Comparison of ENCODE assay signal across 12 cellular contexts in the genomic region with DNA sequence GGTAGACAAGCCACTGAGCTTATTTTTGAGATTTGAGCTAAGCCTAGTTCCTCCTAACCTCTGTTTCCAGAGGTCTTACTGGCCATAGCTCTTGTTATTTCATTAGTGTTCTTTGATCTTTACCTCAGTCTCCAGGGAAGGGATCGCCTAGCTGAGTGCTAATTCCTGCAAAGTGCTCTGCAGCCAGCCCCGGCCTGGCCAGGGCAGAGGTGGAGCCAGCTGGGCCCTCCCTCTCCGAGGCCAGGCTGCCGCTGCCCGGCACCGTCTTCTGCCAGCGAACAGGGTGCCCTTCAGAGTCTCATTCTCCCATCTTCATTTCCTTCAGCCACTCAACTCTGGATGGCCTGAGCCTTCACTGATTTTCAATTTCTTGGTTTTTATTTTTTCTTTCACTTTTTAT. TPM values are rescaled to one million over a fixed set of nuclear protein-coding genes. Genes with fewer than 3 reads are reported as not detected.
DNase-seq lines count a peak whose midpoint lies in the region; ATAC-seq, FAIRE-seq and TF ChIP-seq lines count a peak whose summit lies in the region.
"Had no signal": no experiment of that assay in that cellular context is flagged by ENCODE, and none has a peak within 500 bp of the region (broad histone marks: within the 10 kb centered on the region; RNA-seq: fewer than 3 reads in every experiment).

No MANE protein-coding gene starts in this region.

- no peak for ATAC-seq in HG03442 (IDR thresholded peaks at IDR 0.05; ENCODE audit: unreplicated experiment)

- H3K27ac ChIP-seq in HUES6 (ENCODE audit: low read depth, low read length): peak overlapping the region; percentile 86
- peak overlapping the region; percentile 91 for H3K27ac ChIP-seq in H1 (ENCODE audit: low read depth, low read length)
- H3K27ac ChIP-seq in smooth muscle cell (ENCODE audit: low read depth): peak overlapping the region; percentile 86
- H3K27ac ChIP-seq: spleen had no signal

- H3K4me2 ChIP-seq in H1 (ENCODE audit: insufficient read depth in 1 of 2, low read depth in 2 of 2, low read length in 2 of 2) (peak overlapping the region; percentile 56 to 62; a peak in 1 of 4 replicates), smooth muscle cell (peak overlapping the region; percentile 17)

- no peak overlapping the region for H2BK120ac ChIP-seq in H1 (replicated peaks; ENCODE audit: low read depth, low read length)

- peak overlapping the region; percentile 56; the same call in 1 of the 2 replicates for H2BK12ac ChIP-seq in H1 (ENCODE audit: low read depth, low read length)

- no peak overlapping the region for H3K4me3 ChIP-seq in HUES6 (ENCODE audit: low read depth, low read length)
- peak overlapping the region in 1 of 4 experiments; percentile 33; a peak in 1 of 8 replicates for H3K4me3 ChIP-seq in H1 (ENCODE audit: extremely low read depth in 1 of 4, insufficient read depth in 2 of 4, low read depth in 3 of 4, low read length in 4 of 4)
- H3K4me3 ChIP-seq in smooth muscle cell: no peak overlapping the region
- H3K4me3 ChIP-seq: spleen had no signal

- H2AK5ac ChIP-seq in H1 (ENCODE audit: low read depth, low read length): no peak overlapping the region

- H3K4me1 ChIP-seq in HUES6 (ENCODE audit: control insufficient read depth, insufficient read depth, low read length) (peaks cover 36% of the 10 kb centered on the region), H1 (replicated peaks in 1 of 4; ENCODE audit: control insufficient read depth in 3 of 4, insufficient read depth in 4 of 4, low read length in 3 of 4) (peaks cover 18 to 28% (median 24%) of the 10 kb centered on the region in 4 experiments), smooth muscle cell (ENCODE audit: low read depth) (peaks cover 26% of the 10 kb centered on the region)
- H3K4me1 ChIP-seq: spleen had no signal

- no peaks in the 10 kb centered on the region for H3K9me3 ChIP-seq in HUES6 (ENCODE audit: control insufficient read depth, insufficient read depth, low read depth, low read length)
- no peaks in the 10 kb centered on the region for H3K9me3 ChIP-seq in H1 (ENCODE audit: insufficient read depth in 2 of 2, low read depth in 1 of 2, low read length in 1 of 2)
- no peaks in the 10 kb centered on the region for H3K9me3 ChIP-seq in smooth muscle cell (replicated peaks; ENCODE audit: low read depth)
- H3K9me3 ChIP-seq: spleen had no signal

- CTCF ChIA-PET in H1 (lab: Charles Lee; ENCODE audit: partially characterized antibody): interaction anchor here (0.9 to 1.3 kb wide), 4 partner anchors 11 to 206 kb away, joined by 3 to 7 read pairs (median 4); partner anchors contain the start of gene TRPM1

- TF ChIP-seq RAD21 in H1 (IDR thresholded peaks at IDR 0.05 in 1 of 2, conservative IDR thresholded peaks at IDR 0.05 in 1 of 2; ENCODE audit: low read depth in 2 of 2, low read length in 2 of 2): no peak

- no peaks in the 10 kb centered on the region for H3F3A ChIP-seq in smooth muscle cell (ENCODE audit: low read depth)

- no peak overlapping the region for H4K91ac ChIP-seq in H1 (replicated peaks; ENCODE audit: insufficient read length, low read length)

- peaks cover 81% of the 10 kb centered on the region for H3K36me3 ChIP-seq in HUES6 (ENCODE audit: control insufficient read depth, insufficient read depth, low read length)
- peaks cover 7 to 61% (median 43%) of the 10 kb centered on the region in 4 experiments for H3K36me3 ChIP-seq in H1 (ENCODE audit: control insufficient read depth in 2 of 4, insufficient read depth in 4 of 4, low read length in 3 of 4)
- peaks cover 5% of the 10 kb centered on the region for H3K36me3 ChIP-seq in smooth muscle cell (ENCODE audit: low read depth)

- no peak overlapping the region for H2BK5ac ChIP-seq in H1 (ENCODE audit: low read depth, low read length)

- no peak overlapping the region for H2BK20ac ChIP-seq in H1 (ENCODE audit: low read length)

- no peak overlapping the region for H3K56ac ChIP-seq in H1 (replicated peaks; ENCODE audit: insufficient read length, low read depth, low read length)

- no peak overlapping the region for H4K5ac ChIP-seq in H1 (ENCODE audit: insufficient read length, low read depth, low read length)

- H3K79me2 ChIP-seq in H1 (ENCODE audit: control insufficient read depth in 1 of 2, insufficient read depth in 2 of 2, low read length in 2 of 2): no peaks in the 10 kb centered on the region
- no peaks in the 10 kb centered on the region for H3K79me2 ChIP-seq in smooth muscle cell (ENCODE audit: low read depth)

- H4K20me1 ChIP-seq in H1 (replicated peaks in 1 of 2; ENCODE audit: control insufficient read depth in 1 of 2, insufficient read depth in 2 of 2, low read length in 2 of 2) (no peaks in the 10 kb centered on the region), smooth muscle cell (ENCODE audit: low read depth) (no peaks in the 10 kb centered on the region)

- no peaks in the 10 kb centered on the region for H3K23me2 ChIP-seq in H1 (ENCODE audit: low read depth, low read length)

- H2AFZ ChIP-seq in H1 (ENCODE audit: low read length) (no peak overlapping the region), smooth muscle cell (ENCODE audit: low read depth) (no peak overlapping the region)

- WGBS in H1 (ENCODE audit: extremely low coverage in 1 of 2, insufficient coverage in 1 of 2, insufficient read length in 1 of 2, insufficient replicate concordance in 2 of 2, low coverage in 1 of 2, low lambda C conversion rate in 2 of 2, missing lambda C conversion rate in 1 of 2), 2 experiments: 88% methylated on average over 7 of the region's 7 CpGs; no CpG with 5 or more reads in 1 of the 2 experiments
- 56% methylated on average over 7 of the region's 7 CpGs for WGBS in smooth muscle cell (ENCODE audit: low lambda C conversion rate)

- TF ChIP-seq CTCF in H1 (IDR thresholded peaks at IDR 0.05; ENCODE audit: control extremely low read depth in 1 of 3, insufficient read depth in 1 of 3, low read depth in 1 of 3, low read length in 3 of 3) (no peak), smooth muscle cell (IDR thresholded peaks at IDR 0.05; ENCODE audit: borderline replicate concordance, insufficient read depth, poor library complexity, severe bottlenecking) (no peak)

- no peak overlapping the region for H2BK15ac ChIP-seq in H1 (ENCODE audit: low read length)

- TF ChIP-seq EP300 in H1 (IDR thresholded peaks at IDR 0.05; ENCODE audit: borderline replicate concordance in 1 of 2, low read depth in 2 of 2, low read length in 2 of 2): no peak

- POLR2A ChIA-PET in H1 (lab: Charles Lee; ENCODE audit: partially characterized antibody): interaction anchor here (0.7 to 1.9 kb wide), 9 partner anchors 8 to 383 kb away, joined by 3 to 5 read pairs (median 3); partner anchors contain the start of gene MTMR10

- no peak for DNase-seq in H1 (ENCODE audit: low read depth in 1 of 2, low spot score in 2 of 2)
- DNase-seq in left kidney (ENCODE audit: low read depth, low spot score): peak; percentile 27
- DNase-seq in smooth muscle cell (lab: John Stamatoyannopoulos, UW; ENCODE audit: unreplicated experiment): no peak
- DNase-seq in stimulated activated CD4-positive, alpha-beta T cell treated with anti-CD3 and anti-CD28 coated beads, Interleukin-2, amount 100 ng/mL, for 24 hours: no peak
- DNase-seq in NCI-H510A treated with DMSO at 0.1 percent for 48 hours (lab: John Stamatoyannopoulos, UW): no peak
- no peak for DNase-seq in activated effector memory CD4-positive, alpha-beta T cell treated with Interleukin-2 at 50 U/mL for 16 hours
- DNase-seq: activated CD4-positive, alpha-beta memory T cell treated with anti-CD3 and anti-CD28 coated beads, Interleukin-2, amount 10 ng/mL, durations not matched to agents 7 days and 5 days; effector CD4-positive, alpha-beta T cell; GDM1; spleen had no signal

- H3K9ac ChIP-seq in HUES6 (ENCODE audit: low read length): peak overlapping the region; percentile 81
- H3K9ac ChIP-seq in H1 (replicated peaks in 1 of 4; ENCODE audit: extremely low read depth in 1 of 4, low read depth in 3 of 4, low read length in 3 of 4): peak overlapping the region in 2 of 4 experiments; percentile 16 to 72; a peak in 4 of 7 replicates
- H3K9ac ChIP-seq in smooth muscle cell (ENCODE audit: low read depth): no peak overlapping the region

- no peak for TF ChIP-seq POLR2A in H1 (IDR thresholded peaks at IDR 0.05; ENCODE audit: control extremely low read depth in 1 of 2, low read depth in 2 of 2, low read length in 2 of 2)

- no peak overlapping the region for H3K18ac ChIP-seq in H1 (ENCODE audit: extremely low read depth, low read length)

- H3K4ac ChIP-seq in H1 (replicated peaks; ENCODE audit: insufficient read length, low read depth, low read length): no peak overlapping the region

- no peak for FAIRE-seq in H1 (lab: Jason Lieb, UNC)

- H3K23ac ChIP-seq in H1 (ENCODE audit: insufficient read length): no peak overlapping the region

- H3K27me3 ChIP-seq in HUES6 (ENCODE audit: control insufficient read depth, insufficient read depth, low read length): no peaks in the 10 kb centered on the region
- no peaks in the 10 kb centered on the region for H3K27me3 ChIP-seq in H1 (replicated peaks in 1 of 4; ENCODE audit: control insufficient read depth in 3 of 4, extremely low read depth in 1 of 4, insufficient read depth in 3 of 4, low read length in 3 of 4)
- no peaks in the 10 kb centered on the region for H3K27me3 ChIP-seq in smooth muscle cell (ENCODE audit: low read depth)
- H3K27me3 ChIP-seq: spleen had no signal

- H3K14ac ChIP-seq in H1 (ENCODE audit: insufficient read length): no peak overlapping the region

- no peaks in the 10 kb centered on the region for H3K79me1 ChIP-seq in H1 (ENCODE audit: low read depth, low read length)

- H4K8ac ChIP-seq in H1 (ENCODE audit: extremely low read depth, insufficient read depth, low read length): peak overlapping the region; percentile 40; the same call in 1 of the 2 replicates

TF ChIP-seq in H1, 55 proteins besides CTCF, POLR2A, EP300 and RAD21:
- 0 out of 2 replicates have a peak, but pooled peaks have one; percentile 7 for TF ChIP-seq TAF1 (IDR thresholded peaks at IDR 0.05; ENCODE audit: low read depth, low read length)
- TF ChIP-seq KDM5A (IDR thresholded peaks at IDR 0.05; ENCODE audit: low read length): no peak

RNA-seq across cellular contexts. Expression of gene FAN1, which starts 19.7 kb away (rescaled TPM):
- total RNA-seq in H1 (2021; fragmentation: NEBNext Ultra II Directional; extraction: Animal tissue kit (Norgen Biotek cat#: 25700)): 24.9 and 25.0 TPM in 2 replicates
- polyA plus RNA-seq in H1 (2011; rRNA removed) (8.6 and 11.3 TPM in 2 replicates), smooth muscle cell (7.2 and 7.7 TPM in 2 replicates)
- 17.0 TPM for polyA plus RNA-seq in H1 (2011; cell fraction: cytosol; rRNA removed)
- 22.6 TPM for polyA plus RNA-seq in H1 (2011; cell fraction: nucleus; rRNA removed)
- 14.5 to 20.6 TPM (median 16.4 TPM) in 4 replicates for polyA plus RNA-seq in H1 (2012, experiment 1 of 2)
- 1.5 TPM for polyA plus RNA-seq in H1 (2012, experiment 2 of 2)
- polyA plus RNA-seq in H1 (2013, experiment 1 of 2): 13.9 TPM
- 13.2 TPM for polyA plus RNA-seq in H1 (2013, experiment 2 of 2)
- polyA minus RNA-seq in H1 (2011; rRNA and poly(A)+ RNA removed): 12.7 and 14.4 TPM in 2 replicates
- 12.6 TPM for polyA minus RNA-seq in H1 (2011; cell fraction: cytosol; rRNA and poly(A)+ RNA removed)
- polyA minus RNA-seq in H1 (2011; cell fraction: nucleus; rRNA and poly(A)+ RNA removed): 18.4 TPM
- total RNA-seq in smooth muscle cell: 12.1 and 20.2 TPM in 2 replicates
